In the genomic region with DNA sequence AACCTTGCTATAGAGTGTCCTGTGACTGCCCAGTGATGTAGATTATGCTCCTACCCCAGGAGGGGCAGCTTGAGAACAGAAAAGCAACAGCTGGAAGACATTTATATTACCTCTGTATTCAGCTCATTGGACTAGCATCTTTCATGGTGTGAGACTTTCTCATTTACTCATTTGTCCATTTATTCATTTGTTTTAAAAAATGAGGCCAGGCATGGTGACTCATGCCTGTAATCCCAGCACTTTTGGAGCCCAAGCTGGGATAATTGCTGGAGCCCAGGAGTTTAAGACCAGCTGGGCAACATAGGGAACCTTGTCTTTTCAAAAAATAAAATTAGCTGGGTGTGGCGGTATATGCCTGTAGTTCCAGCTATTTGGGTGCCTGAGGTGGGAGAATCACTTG, we compare ENCODE assay signal across 1 cellular context.
TF ChIP-seq lines count a peak whose summit lies in the region.

No MANE protein-coding gene starts in this region.

TF ChIP-seq in A549, 52 proteins besides CTCF, POLR2A, EP300 and RAD21 (continued from another document):
- TF ChIP-seq REST (IDR thresholded peaks at IDR 0.05): no peak
- TF ChIP-seq TFCP2L1 (CRISPR knock-in tag; IDR thresholded peaks at IDR 0.05): no peak
- no peak for TF ChIP-seq RFX5 (IDR thresholded peaks at IDR 0.05)
- no peak for TF ChIP-seq ESRRA (IDR thresholded peaks at IDR 0.05; ENCODE audit: borderline replicate concordance, low read length)
- no peak for TF ChIP-seq RARB (CRISPR knock-in tag; IDR thresholded peaks at IDR 0.05)
- TF ChIP-seq KDM1A (IDR thresholded peaks at IDR 0.05; ENCODE audit: low read depth): no peak
- TF ChIP-seq, protein P1, sequence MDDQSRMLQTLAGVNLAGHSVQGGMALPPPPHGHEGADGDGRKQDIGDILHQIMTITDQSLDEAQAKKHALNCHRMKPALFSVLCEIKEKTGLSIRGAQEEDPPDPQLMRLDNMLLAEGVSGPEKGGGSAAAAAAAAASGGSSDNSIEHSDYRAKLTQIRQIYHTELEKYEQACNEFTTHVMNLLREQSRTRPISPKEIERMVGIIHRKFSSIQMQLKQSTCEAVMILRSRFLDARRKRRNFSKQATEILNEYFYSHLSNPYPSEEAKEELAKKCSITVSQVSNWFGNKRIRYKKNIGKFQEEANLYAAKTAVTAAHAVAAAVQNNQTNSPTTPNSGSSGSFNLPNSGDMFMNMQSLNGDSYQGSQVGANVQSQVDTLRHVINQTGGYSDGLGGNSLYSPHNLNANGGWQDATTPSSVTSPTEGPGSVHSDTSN (IDR thresholded peaks at IDR 0.05): no peak
- no peak for TF ChIP-seq ZSCAN20 (CRISPR knock-in tag; IDR thresholded peaks at IDR 0.05)
- TF ChIP-seq HOXB5 (CRISPR knock-in tag; IDR thresholded peaks at IDR 0.05): no peak
- TF ChIP-seq FOSB (CRISPR knock-in tag; IDR thresholded peaks at IDR 0.05): no peak
- no peak for TF ChIP-seq CBX2 (IDR thresholded peaks at IDR 0.05; ENCODE audit: borderline replicate concordance, low read depth)
- no peak for TF ChIP-seq CHD4 (IDR thresholded peaks at IDR 0.05; ENCODE audit: borderline replicate concordance)
- TF ChIP-seq RNF2 (IDR thresholded peaks at IDR 0.05; ENCODE audit: borderline replicate concordance, low read depth): no peak
- no peak for TF ChIP-seq HEYL (CRISPR knock-in tag; IDR thresholded peaks at IDR 0.05)
- TF ChIP-seq ZFP36 (IDR thresholded peaks at IDR 0.05; ENCODE audit: borderline replicate concordance, partially characterized antibody): no peak
